ENCODE assay signal across 8 cellular contexts in the genomic region with DNA sequence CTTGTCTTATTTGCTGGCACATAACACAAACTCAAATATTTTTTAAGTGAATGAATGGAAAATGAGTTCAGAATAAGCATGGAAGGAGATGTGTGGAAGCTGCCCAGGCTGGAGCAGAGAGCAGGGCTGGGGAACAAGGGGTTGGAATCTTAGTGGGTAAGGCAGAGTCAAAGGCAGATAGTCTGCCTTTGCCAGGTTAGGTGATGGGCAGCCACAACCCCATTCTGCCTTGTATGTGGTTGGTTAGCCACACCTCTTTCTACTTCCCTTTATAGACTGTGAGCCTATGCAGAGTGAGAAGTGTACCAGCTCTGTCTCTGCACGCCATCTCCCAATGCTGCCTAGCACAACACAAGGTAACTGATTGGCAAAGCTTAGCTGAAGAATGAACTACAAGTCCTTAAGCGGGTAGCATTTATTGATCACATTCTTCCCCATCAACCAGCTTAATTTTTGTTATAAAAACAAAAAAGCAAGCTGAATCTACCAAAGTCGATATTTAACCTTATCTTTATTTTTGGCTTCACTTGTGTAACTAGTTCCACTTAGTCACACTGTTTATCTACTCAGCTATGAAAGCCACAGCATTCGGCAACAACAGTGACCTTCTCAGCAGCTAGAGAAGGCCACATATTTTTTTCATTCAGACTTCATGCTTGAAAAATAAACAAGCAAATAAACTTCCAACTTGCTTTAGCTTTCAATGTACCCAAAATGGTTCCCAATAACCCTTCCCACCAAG.
A peak's percentile ranks its signal among the peaks of the same experiment; 100 is the strongest.
DNase-seq lines count a peak whose midpoint lies in the region; ATAC-seq and TF ChIP-seq lines count a peak whose summit lies in the region.

No MANE protein-coding gene starts in this region.

- H3K79me2 ChIP-seq in MM.1S (ENCODE audit: low read length): no peaks in the 10 kb centered on the region

- H3K4me1 Mint-ChIP-seq in activated T-cell treated with anti-CD3 and anti-CD28 coated beads, Interleukin-2, amount 50 U/mL, for 4 hours (ENCODE audit: low read depth): peaks cover 15% of the 10 kb centered on the region

- intact Hi-C loops in vagina (cut with DNase I): no loop called here

- H3K4me3 Mint-ChIP-seq in activated T-cell treated with anti-CD3 and anti-CD28 coated beads, Interleukin-2, amount 50 U/mL, for 4 hours: no peak overlapping the region

- no peaks in the 10 kb centered on the region for H4K20me1 ChIP-seq in MM.1S (ENCODE audit: insufficient read depth, low read length)

- H3K4me1 ChIP-seq in MM.1S (ENCODE audit: low read length): peaks cover 19% of the 10 kb centered on the region
- peaks cover 11% of the 10 kb centered on the region for H3K4me1 ChIP-seq in vagina

- H3F3A ChIP-seq in MM.1S (ENCODE audit: insufficient read depth, low read length): no peaks in the 10 kb centered on the region

- H3K36me3 Mint-ChIP-seq in activated T-cell treated with anti-CD3 and anti-CD28 coated beads, Interleukin-2, amount 50 U/mL, for 4 hours (ENCODE audit: insufficient read depth): peaks cover 3% of the 10 kb centered on the region

- no peaks in the 10 kb centered on the region for H3K27me3 Mint-ChIP-seq in activated T-cell treated with anti-CD3 and anti-CD28 coated beads, Interleukin-2, amount 50 U/mL, for 4 hours (ENCODE audit: low read depth)

- no peak for TF ChIP-seq POLR2A in vagina (IDR thresholded peaks at IDR 0.05)

- H3K27ac ChIP-seq in MM.1S (ENCODE audit: low read length) (peak overlapping the region; percentile 20; the same call in 1 of the 2 replicates), vagina (peak overlapping the region; percentile 64)

- H3K9ac ChIP-seq in MM.1S (ENCODE audit: low read length): no peak overlapping the region

- H3K4me3 ChIP-seq in MM.1S (ENCODE audit: low read length) (no peak overlapping the region), vagina (no peak overlapping the region)

- H3K4me2 ChIP-seq in MM.1S (ENCODE audit: low read depth, low read length): peak overlapping the region; percentile 42

- ATAC-seq in GM21576 (IDR thresholded peaks at IDR 0.05; ENCODE audit: unreplicated experiment): peak; percentile 98
- ATAC-seq in activated T-cell treated with anti-CD3 and anti-CD28 coated beads, Interleukin-2, amount 50 U/mL, for 4 hours: peak; percentile 99

- TF ChIP-seq CTCF in MM.1S (IDR thresholded peaks at IDR 0.05; ENCODE audit: low read length) (no peak), vagina (IDR thresholded peaks at IDR 0.05) (no peak)

- peak; percentile 64 for DNase-seq in GDM1 (lab: John Stamatoyannopoulos, UW)
- DNase-seq in MM.1S: peak; percentile 76
- DNase-seq in activated T-cell treated with anti-CD3 and anti-CD28 coated beads, Interleukin-2, amount 50 U/mL, for 4 hours: no peak
- DNase-seq in iris pigment epithelial cell (ENCODE audit: low read depth): peak; percentile 46
- no peak for DNase-seq in vagina (ENCODE audit: extremely low spot score in 2 of 2)
- no peak for DNase-seq in NCI-H446 treated with DMSO at 0.1 percent for 48 hours (lab: John Stamatoyannopoulos, UW)
- DNase-seq in NCI-H1436 (lab: John Stamatoyannopoulos, UW): no peak

- H3K9me3 ChIP-seq in MM.1S (replicated peaks; ENCODE audit: insufficient read depth, low read length) (no peaks in the 10 kb centered on the region), vagina (no peaks in the 10 kb centered on the region)

- H3K27me3 ChIP-seq in MM.1S (replicated peaks; ENCODE audit: insufficient read depth, low read length): no peaks in the 10 kb centered on the region
- no peaks in the 10 kb centered on the region for H3K27me3 ChIP-seq in vagina

- H3K9me2 ChIP-seq in MM.1S (replicated peaks; ENCODE audit: insufficient read depth, low read length): no peaks in the 10 kb centered on the region

- H3K36me3 ChIP-seq in MM.1S (replicated peaks; ENCODE audit: insufficient read depth, low read length) (no peaks in the 10 kb centered on the region), vagina (no peaks in the 10 kb centered on the region)

- H3K9me3 Mint-ChIP-seq in activated T-cell treated with anti-CD3 and anti-CD28 coated beads, Interleukin-2, amount 50 U/mL, for 4 hours: no peaks in the 10 kb centered on the region

- H2AFZ ChIP-seq in MM.1S (ENCODE audit: low read length): peak overlapping the region; percentile 49; the same call in 1 of the 2 replicates

Comparison
In these comparisons a context has a peak if more than half of its experiments do, and no peak if none do; other contexts are left out.
1. DNase-seq: peak in GDM1 (single experiment), MM.1S (single experiment) and iris pigment epithelial cell (single experiment); none in activated T-cell treated with anti-CD3 and anti-CD28 coated beads, Interleukin-2, amount 50 U/mL, for 4 hours (single experiment), vagina (0 of 2), NCI-H446 treated with DMSO at 0.1 percent for 48 hours (single experiment) and NCI-H1436 (single experiment).